In the genomic region with DNA sequence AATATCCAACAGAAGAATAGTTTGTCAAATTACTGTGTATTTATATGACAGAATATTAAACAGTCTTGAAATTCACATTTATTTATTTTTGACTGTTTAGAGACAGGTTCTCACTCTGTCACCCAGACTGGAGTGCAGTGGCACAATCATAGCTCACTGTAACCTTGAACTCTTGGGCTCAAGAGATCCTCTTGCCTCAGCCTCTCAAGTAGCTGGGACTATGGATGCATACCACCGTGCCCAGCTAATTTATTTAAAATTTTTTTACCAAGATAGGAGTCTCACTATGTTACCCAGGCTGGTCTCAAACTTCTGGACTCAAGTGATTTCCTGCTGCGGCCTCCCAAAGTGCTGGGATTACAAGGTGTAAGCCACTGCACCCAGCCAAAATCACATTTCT, we compare ENCODE assay signal across 11 cellular contexts.
"Had no signal": no experiment of that assay in that cellular context is flagged by ENCODE, and none has a peak within 500 bp of the region (broad histone marks: within the 10 kb centered on the region; RNA-seq: fewer than 3 reads in every experiment).

No MANE protein-coding gene starts in this region.

- DNase-seq: GM23248, GOT3, H7, H9, HCEC 1CT, HFFc6 had no signal

- H2AFZ ChIP-seq: GM23248, GM23338 had no signal

- FAIRE-seq: H1, H54 had no signal

- H3K27ac ChIP-seq: GM23248 had no signal

- H3K9ac ChIP-seq: GM23248 had no signal

- H3K9me3 ChIP-seq: HAP-1 had no signal

- H3K4me2 ChIP-seq: GM23338 had no signal

- H3K4me3 ChIP-seq: GM23248, GM23338, HAP-1 had no signal

- H3K4me1 ChIP-seq: HAP-1 had no signal

- ATAC-seq: GM23338, HCT116 had no signal

- H3K36me3 ChIP-seq: HAP-1 had no signal
